ENCODE assay signal across 8 cellular contexts in the genomic region with DNA sequence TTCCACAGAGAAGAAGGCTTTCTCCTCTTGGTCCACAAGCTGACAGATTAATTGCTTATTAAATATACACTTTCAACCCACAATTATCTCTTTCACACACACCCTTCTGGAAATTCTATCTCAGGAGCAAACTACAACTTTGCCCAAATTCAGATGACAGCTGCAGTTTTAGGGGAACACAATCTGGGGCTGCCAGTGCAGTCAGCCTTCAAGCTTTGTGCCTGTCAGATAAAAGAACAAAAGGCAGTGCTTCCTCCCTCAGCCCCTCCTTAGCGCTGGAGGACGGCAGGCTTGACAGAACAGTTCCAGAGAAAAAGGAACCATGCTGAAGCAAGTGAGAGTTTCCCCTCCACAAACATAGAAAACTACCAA.
DNase-seq lines count a peak whose midpoint lies in the region; ATAC-seq, FAIRE-seq and TF ChIP-seq lines count a peak whose summit lies in the region.

No MANE protein-coding gene starts in this region.

- no peak for DNase-seq in activated naive CD8-positive, alpha-beta T cell treated with anti-CD3 and anti-CD28 coated beads for 36 hours
- DNase-seq in left colon (no peak), upper lobe of right lung (no peak), D721Med (ENCODE audit: insufficient read length, low spot score) (no peak), ovary (no peak)

- peak overlapping the region; percentile 42 for H3K4me3 ChIP-seq in upper lobe of right lung
- H3K4me3 ChIP-seq in ovary = no peak overlapping the region

- no peaks in the 10 kb centered on the region for H3K9me3 Mint-ChIP-seq in activated naive CD8-positive, alpha-beta T cell (ENCODE audit: low read depth)
- no peaks in the 10 kb centered on the region for H3K9me3 Mint-ChIP-seq in activated naive CD8-positive, alpha-beta T cell treated with anti-CD3 and anti-CD28 coated beads for 36 hours

- peak; percentile 29 for ATAC-seq in left colon
- ATAC-seq in upper lobe of right lung = peak; percentile 56
- ATAC-seq in HG03469 (IDR thresholded peaks at IDR 0.05; ENCODE audit: unreplicated experiment) = no peak

- TF ChIP-seq CTCF in upper lobe of right lung (IDR thresholded peaks at IDR 0.05) (no peak), D721Med (IDR thresholded peaks at IDR 0.05; ENCODE audit: insufficient read depth, missing control alignments) (no peak), ovary (IDR thresholded peaks at IDR 0.05) (no peak)

- H3K4me1 ChIP-seq in upper lobe of right lung (peaks cover 23% of the 10 kb centered on the region), ovary (ENCODE audit: insufficient read depth) (peaks cover 11% of the 10 kb centered on the region)

- no peaks in the 10 kb centered on the region for H3K36me3 Mint-ChIP-seq in activated naive CD8-positive, alpha-beta T cell
- H3K36me3 Mint-ChIP-seq in activated naive CD8-positive, alpha-beta T cell treated with anti-CD3 and anti-CD28 coated beads for 36 hours = no peaks in the 10 kb centered on the region

- no peak for TF ChIP-seq POLR2A in ovary (IDR thresholded peaks at IDR 0.05)

- H3K27ac Mint-ChIP-seq in activated naive CD8-positive, alpha-beta T cell = no peak overlapping the region
- no peak overlapping the region for H3K27ac Mint-ChIP-seq in activated naive CD8-positive, alpha-beta T cell treated with anti-CD3 and anti-CD28 coated beads for 36 hours

- WGBS in ovary, 3 donors = 0 to 21% (median 6%) methylated on average over 2 of the region's 2 CpGs

- no peak for FAIRE-seq in D721Med (lab: Jason Lieb, UNC)

- intact Hi-C loops in left colon (cut with DNase I, micrococcal nuclease) (no loop called here), upper lobe of right lung (cut with DNase I) (no loop called here), ovary (cut with DNase I) (no loop called here)

- H3K4me1 Mint-ChIP-seq in activated naive CD8-positive, alpha-beta T cell (ENCODE audit: low read depth) = peaks cover 23% of the 10 kb centered on the region
- H3K4me1 Mint-ChIP-seq in activated naive CD8-positive, alpha-beta T cell treated with anti-CD3 and anti-CD28 coated beads for 36 hours = peaks cover 25% of the 10 kb centered on the region

- H3K36me3 ChIP-seq in upper lobe of right lung = no peaks in the 10 kb centered on the region
- H3K36me3 ChIP-seq in ovary = no peaks in the 10 kb centered on the region

- no peaks in the 10 kb centered on the region for H3K9me3 ChIP-seq in upper lobe of right lung
- no peaks in the 10 kb centered on the region for H3K9me3 ChIP-seq in ovary

- no peak for TF ChIP-seq EP300 in ovary (IDR thresholded peaks at IDR 0.05)

- H3K27me3 ChIP-seq in upper lobe of right lung (no peaks in the 10 kb centered on the region), ovary (no peaks in the 10 kb centered on the region)

- H3K27me3 Mint-ChIP-seq in activated naive CD8-positive, alpha-beta T cell = no peaks in the 10 kb centered on the region
- no peaks in the 10 kb centered on the region for H3K27me3 Mint-ChIP-seq in activated naive CD8-positive, alpha-beta T cell treated with anti-CD3 and anti-CD28 coated beads for 36 hours

- H3K27ac ChIP-seq in angular gyrus (ENCODE audit: low read depth, low read length) (peak overlapping the region; percentile 34), upper lobe of right lung (peak overlapping the region; percentile 73), ovary (peak overlapping the region in 1 of 2 donors; percentile 32)

- H3K4me3 Mint-ChIP-seq in activated naive CD8-positive, alpha-beta T cell = peak overlapping the region; percentile 76
- H3K4me3 Mint-ChIP-seq in activated naive CD8-positive, alpha-beta T cell treated with anti-CD3 and anti-CD28 coated beads for 36 hours = no peak overlapping the region
